ENCODE assay signal across 10 cellular contexts in genomic region chrX:73213734-73214133, GRCh38. TPM values are rescaled to one million over a fixed set of nuclear protein-coding genes. Genes with fewer than 3 reads are reported as not detected.
DNase-seq lines count a peak whose midpoint lies in the region; ATAC-seq and TF ChIP-seq lines count a peak whose summit lies in the region.
"Had no signal": no experiment of that assay in that cellular context is flagged by ENCODE, and none has a peak within 500 bp of the region (broad histone marks: within the 10 kb centered on the region; RNA-seq: fewer than 3 reads in every experiment).

No MANE protein-coding gene starts in this region.

- no peaks in the 10 kb centered on the region for H3K36me3 ChIP-seq in mesodermal cell (ENCODE audit: control insufficient read depth, insufficient read depth, low read length)
- H3K36me3 ChIP-seq in thoracic aorta: no peaks in the 10 kb centered on the region

- ATAC-seq in activated CD8-positive, alpha-beta memory T cell treated with anti-CD3 and anti-CD28 coated beads, Interleukin-2, amount 10 ng/mL, durations not matched to agents 7 days and 5 days: no peak
- ATAC-seq in thoracic aorta (ENCODE audit: insufficient number of reproducible peaks, low FRiP score, low read depth): no peak
- no peak for ATAC-seq in GM18511 (IDR thresholded peaks at IDR 0.05; ENCODE audit: unreplicated experiment)
- no peak for ATAC-seq in HG02884 (IDR thresholded peaks at IDR 0.05; ENCODE audit: unreplicated experiment)

- H3K27ac Mint-ChIP-seq in activated CD8-positive, alpha-beta memory T cell treated with anti-CD3 and anti-CD28 coated beads, Interleukin-2, amount 10 ng/mL, durations not matched to agents 7 days and 5 days: no peak overlapping the region
- no peak overlapping the region for H3K27ac Mint-ChIP-seq in MCF 10A (ENCODE audit: low read depth, unreplicated experiment)
- H3K27ac Mint-ChIP-seq in Calu3 (ENCODE audit: unreplicated experiment): no peak overlapping the region

- H3K4me3 ChIP-seq in mesodermal cell (ENCODE audit: extremely low read depth, insufficient read depth, low read length, poor library complexity, severe bottlenecking) (peak overlapping the region; percentile 42), thoracic aorta (peak overlapping the region; percentile 79)

- intact Hi-C loops in MCF 10A (cut with micrococcal nuclease) (no loop called here), Calu3 (cut with micrococcal nuclease; ENCODE audit: unreplicated experiment) (no loop called here)

- no peaks in the 10 kb centered on the region for H3K36me3 Mint-ChIP-seq in activated CD8-positive, alpha-beta memory T cell treated with anti-CD3 and anti-CD28 coated beads, Interleukin-2, amount 10 ng/mL, durations not matched to agents 7 days and 5 days
- no peaks in the 10 kb centered on the region for H3K36me3 Mint-ChIP-seq in MCF 10A (ENCODE audit: insufficient read depth, unreplicated experiment)
- no peaks in the 10 kb centered on the region for H3K36me3 Mint-ChIP-seq in Calu3 (ENCODE audit: insufficient read depth, unreplicated experiment)

- POLR2A ChIA-PET in MCF 10A (lab: Yijun Ruan, JAX): no interaction called here

- BruUV-seq in MCF 10A (replicated peaks; lab: Mats Ljungman, UMichigan): no TSS peak
- no TSS peak for BruUV-seq in Calu3 (replicated peaks; lab: Mats Ljungman, UMichigan)

- WGBS in mesodermal cell (ENCODE audit: insufficient coverage in 2 of 2), 2 experiments: 3 to 5% methylated on average over 2 to 4 of the region's 5 CpGs

- no peaks in the 10 kb centered on the region for H3K9me3 ChIP-seq in mesodermal cell (ENCODE audit: control insufficient read depth, low read length)
- H3K9me3 ChIP-seq in thoracic aorta: no peaks in the 10 kb centered on the region

- TF ChIP-seq CTCF in MCF 10A (IDR thresholded peaks at IDR 0.05; ENCODE audit: unreplicated experiment) (no peak), thoracic aorta (IDR thresholded peaks at IDR 0.05) (no peak), Calu3 (IDR thresholded peaks at IDR 0.05; ENCODE audit: unreplicated experiment) (no peak)

- CTCF ChIA-PET in activated CD8-positive, alpha-beta memory T cell treated with anti-CD3 and anti-CD28 coated beads, Interleukin-2, amount 10 ng/mL, durations not matched to agents 7 days and 5 days (lab: Charles Lee): no interaction called here
- CTCF ChIA-PET in MCF 10A (lab: Yijun Ruan, JAX): interaction anchor here (0.6 kb wide), 1 partner anchor 174 kb away, joined by 4 read pairs; no protein-coding TSS in a partner anchor
- CTCF ChIA-PET in Calu3 (lab: Charles Lee): no interaction called here

- peaks cover 6% of the 10 kb centered on the region for H3K4me1 Mint-ChIP-seq in activated CD8-positive, alpha-beta memory T cell treated with anti-CD3 and anti-CD28 coated beads, Interleukin-2, amount 10 ng/mL, durations not matched to agents 7 days and 5 days
- H3K4me1 Mint-ChIP-seq in MCF 10A (ENCODE audit: insufficient read depth, unreplicated experiment): no peaks in the 10 kb centered on the region
- H3K4me1 Mint-ChIP-seq in Calu3 (ENCODE audit: low read depth, unreplicated experiment): no peaks in the 10 kb centered on the region

- peak overlapping the region; percentile 71 for H3K4me3 Mint-ChIP-seq in activated CD8-positive, alpha-beta memory T cell treated with anti-CD3 and anti-CD28 coated beads, Interleukin-2, amount 10 ng/mL, durations not matched to agents 7 days and 5 days
- H3K4me3 Mint-ChIP-seq in MCF 10A (ENCODE audit: unreplicated experiment): peak overlapping the region; percentile 54
- H3K4me3 Mint-ChIP-seq in Calu3 (ENCODE audit: low read depth, unreplicated experiment): no peak overlapping the region

- peaks cover 7% of the 10 kb centered on the region for H3K27me3 Mint-ChIP-seq in activated CD8-positive, alpha-beta memory T cell treated with anti-CD3 and anti-CD28 coated beads, Interleukin-2, amount 10 ng/mL, durations not matched to agents 7 days and 5 days
- H3K27me3 Mint-ChIP-seq in MCF 10A (ENCODE audit: insufficient read depth, unreplicated experiment): peaks cover 61% of the 10 kb centered on the region
- H3K27me3 Mint-ChIP-seq in Calu3 (ENCODE audit: unreplicated experiment): no peaks in the 10 kb centered on the region

- no peaks in the 10 kb centered on the region for H3K27me3 ChIP-seq in thoracic aorta (replicated peaks; ENCODE audit: insufficient read depth)

- H3K4me1 ChIP-seq in mesodermal cell (ENCODE audit: control insufficient read depth, insufficient read depth, low read length, poor library complexity, severe bottlenecking) (no peaks in the 10 kb centered on the region), thoracic aorta (ENCODE audit: control insufficient read depth in 1 of 2, low read depth in 2 of 2) (no peaks in the 10 kb centered on the region)

- DNase-seq in activated CD8-positive, alpha-beta memory T cell treated with anti-CD3 and anti-CD28 coated beads, Interleukin-2, amount 10 ng/mL, durations not matched to agents 7 days and 5 days: no peak
- no peak for DNase-seq in activated CD8-positive, alpha-beta memory T cell treated with anti-CD3 and anti-CD28 coated beads for 24 hours
- no peak for DNase-seq in MCF 10A (ENCODE audit: unreplicated experiment)
- no peak for DNase-seq in thoracic aorta (ENCODE audit: low spot score)
- no peak for DNase-seq in Calu3

- H3K9me3 Mint-ChIP-seq in activated CD8-positive, alpha-beta memory T cell treated with anti-CD3 and anti-CD28 coated beads, Interleukin-2, amount 10 ng/mL, durations not matched to agents 7 days and 5 days (ENCODE audit: low read depth): no peaks in the 10 kb centered on the region
- H3K9me3 Mint-ChIP-seq in MCF 10A (ENCODE audit: unreplicated experiment) (no peaks in the 10 kb centered on the region), Calu3 (ENCODE audit: low read depth, unreplicated experiment) (peaks cover 11% of the 10 kb centered on the region)

- H3K27ac ChIP-seq in mesodermal cell (ENCODE audit: low read depth, low read length, severe bottlenecking): no peak overlapping the region
- peak overlapping the region in 1 of 2 donors; percentile 68 for H3K27ac ChIP-seq in thoracic aorta
- H3K27ac ChIP-seq: SK-N-MC had no signal

RNA-seq across cellular contexts. Expression of gene NAP1L2, which starts 0.9 kb away (rescaled TPM):
- total RNA-seq in activated CD8-positive, alpha-beta memory T cell treated with anti-CD3 and anti-CD28 coated beads, Interleukin-2, amount 10 ng/mL, durations not matched to agents 7 days and 5 days: 1 to 10 TPM; 1.6 to 1.8 TPM
- total RNA-seq in MCF 10A (2022) (not detected in 2 replicates), thoracic aorta (1 to 10 TPM; 4.2 TPM), Calu3 (2022) (not detected in 2 replicates)
- 4.6 TPM for polyA plus RNA-seq in mesodermal cell (2013, experiment 1 of 2)
- 4.0 TPM for polyA plus RNA-seq in mesodermal cell (2013, experiment 2 of 2)
- total RNA-seq: myocyte had no signal
